8 cellular contexts compared by ENCODE assay signal in genomic region chr5:131382407-131383395, GRCh38.
DNase-seq lines count a peak whose midpoint lies in the region; ATAC-seq and TF ChIP-seq lines count a peak whose summit lies in the region.

No MANE protein-coding gene starts in this region.

- H3K27ac ChIP-seq in HL-60 (replicated peaks) = no peak overlapping the region
- H3K27ac ChIP-seq in OCI-LY7 (ENCODE audit: low read depth, low read length, poor library complexity, severe bottlenecking) = peak overlapping the region; percentile 87
- no peak overlapping the region for H3K27ac ChIP-seq in testis

- peak; percentile 53 for DNase-seq in activated T-cell treated with anti-CD3 and anti-CD28 coated beads, Interleukin-2, amount 50 U/mL, for 1 hour
- no peak for DNase-seq in activated T-cell treated with anti-CD3 and anti-CD28 coated beads, Interleukin-2, amount 50 U/mL, for 48 hours
- peak; percentile 7 to 61 for DNase-seq in HL-60 (ENCODE audit: low read depth in 1 of 2, low spot score in 1 of 2)
- peak; percentile 87 for DNase-seq in OCI-LY7 (ENCODE audit: low spot score)
- DNase-seq in iPS-NIHi7 (ENCODE audit: extremely low spot score) = peak; percentile 78
- no peak for DNase-seq in testis

- H3K27me3 ChIP-seq in HL-60 (ENCODE audit: insufficient read depth, poor library complexity, severe bottlenecking) (no peaks in the 10 kb centered on the region), testis (no peaks in the 10 kb centered on the region)

- H3K4me1 ChIP-seq in OCI-LY7 (ENCODE audit: insufficient read depth, low read length, poor library complexity, severe bottlenecking) (peaks cover 60% of the 10 kb centered on the region), testis (peaks cover 10% of the 10 kb centered on the region)

- BruUV-seq in OCI-LY7 (replicated peaks; lab: Mats Ljungman, UMichigan) = no TSS peak

- peaks cover 92% of the 10 kb centered on the region for H3K4me1 Mint-ChIP-seq in activated naive CD8-positive, alpha-beta T cell (ENCODE audit: low read depth)

- H3K4me3 ChIP-seq in HL-60 (replicated peaks; ENCODE audit: insufficient read depth, low read length) = no peak overlapping the region
- H3K4me3 ChIP-seq in OCI-LY7 (ENCODE audit: low read depth, low read length, poor library complexity, severe bottlenecking) = no peak overlapping the region
- H3K4me3 ChIP-seq in testis = no peak overlapping the region

- H3K4me3 Mint-ChIP-seq in activated naive CD8-positive, alpha-beta T cell = peak overlapping the region; percentile 64

- no peaks in the 10 kb centered on the region for H4K20me1 ChIP-seq in OCI-LY7 (ENCODE audit: insufficient read depth, low read length)

- no peaks in the 10 kb centered on the region for H3K9me3 ChIP-seq in OCI-LY7 (ENCODE audit: low read length)
- H3K9me3 ChIP-seq in testis = no peaks in the 10 kb centered on the region

- peaks cover 47% of the 10 kb centered on the region for H3K36me3 ChIP-seq in OCI-LY7 (ENCODE audit: insufficient read depth, low read length)
- no peaks in the 10 kb centered on the region for H3K36me3 ChIP-seq in testis (ENCODE audit: low read depth, missing control alignments)

- intact Hi-C loops in OCI-LY7 (cut with micrococcal nuclease; ENCODE audit: unreplicated experiment) (loop anchor here (1.0 to 10.0 kb wide), 4 partner anchors 118 to 508 kb away; partner anchors contain the start of gene CDC42SE2), testis (cut with DNase I; ENCODE audit: low total_unique reads) (no loop called here)

- CTCF ChIA-PET in OCI-LY7 (lab: Charles Lee; ENCODE audit: unreplicated experiment) = interaction anchor here (0.8 to 1.4 kb wide), 4 partner anchors 118 to 219 kb away, joined by 3 to 9 read pairs (median 5); partner anchors contain the start of gene HINT1

- POLR2A ChIA-PET in OCI-LY7 (lab: Charles Lee) = interaction anchor here (0.6 to 2.3 kb wide), 14 partner anchors 10 to 1706 kb away, joined by 3 to 18 read pairs (median 4); partner anchors contain the start of genes CDC42SE2 and HINT1

- 69 to 81% methylated on average over 3 of the region's 3 CpGs for WGBS in testis, 2 donors

- peak; percentile 60 for ATAC-seq in GM21526 (IDR thresholded peaks at IDR 0.05; ENCODE audit: low FRiP score, unreplicated experiment)

- no peaks in the 10 kb centered on the region for H3K9me2 ChIP-seq in OCI-LY7 (ENCODE audit: insufficient read depth, low read length)

- peak overlapping the region; percentile 99 for H3K27ac Mint-ChIP-seq in activated naive CD8-positive, alpha-beta T cell

- H3K9me3 Mint-ChIP-seq in activated naive CD8-positive, alpha-beta T cell (ENCODE audit: low read depth) = no peaks in the 10 kb centered on the region

- peaks cover 62% of the 10 kb centered on the region for H3K79me2 ChIP-seq in OCI-LY7 (ENCODE audit: insufficient read depth, low read depth, low read length)

- peaks cover 9% of the 10 kb centered on the region for H3K36me3 Mint-ChIP-seq in activated naive CD8-positive, alpha-beta T cell

- H3K4me2 ChIP-seq in OCI-LY7 (ENCODE audit: low read length) = peak overlapping the region; percentile 43

- TF ChIP-seq CTCF in HL-60 (IDR thresholded peaks at IDR 0.05; ENCODE audit: insufficient read depth, low read length) (peak; percentile 36), OCI-LY7 (conservative IDR thresholded peaks at IDR 0.05; ENCODE audit: low read length) (peak; percentile 87), testis (IDR thresholded peaks at IDR 0.05) (peak in 2 of 3 experiments; percentile 11 to 23)

- no peak for TF ChIP-seq POLR2A in testis (IDR thresholded peaks at IDR 0.05)

- H3K27me3 Mint-ChIP-seq in activated naive CD8-positive, alpha-beta T cell = no peaks in the 10 kb centered on the region

- no peak overlapping the region for H2AFZ ChIP-seq in OCI-LY7 (ENCODE audit: low read length)

Comparison
In these comparisons a context has a peak if more than half of its experiments do, and no peak if none do; other contexts are left out.
1. DNase-seq: peak in activated T-cell treated with anti-CD3 and anti-CD28 coated beads, Interleukin-2, amount 50 U/mL, for 1 hour (single experiment), HL-60 (2 of 2), OCI-LY7 (single experiment) and iPS-NIHi7 (single experiment); none in activated T-cell treated with anti-CD3 and anti-CD28 coated beads, Interleukin-2, amount 50 U/mL, for 48 hours (0 of 2) and testis (single experiment).
2. CTCF ChIP-seq: peak in every context shown above with its lines; median percentile 87 in OCI-LY7; 36 in HL-60; 17 in testis.